In genomic region chr12:9682508-9682907, GRCh38 we compare ENCODE assay signal across 14 cellular contexts. TPM values are rescaled to one million over a fixed set of nuclear protein-coding genes. Genes with fewer than 3 reads are reported as not detected.
DNase-seq lines count a peak whose midpoint lies in the region; ATAC-seq and TF ChIP-seq lines count a peak whose summit lies in the region.
"Not testable (repeated sequence)": the region's sequence is repeated elsewhere in the genome, so short reads cannot be mapped to it uniquely, and the experiment has no call there.
"Had no signal": no experiment of that assay in that cellular context is flagged by ENCODE, and none has a peak within 500 bp of the region (broad histone marks: within the 10 kb centered on the region; RNA-seq: fewer than 3 reads in every experiment).

No MANE protein-coding gene starts in this region.

- peaks cover 96% of the 10 kb centered on the region for H3K36me3 Mint-ChIP-seq in CD4-positive, alpha-beta T cell (ENCODE audit: low read depth)
- H3K36me3 Mint-ChIP-seq in T-cell (peaks cover 81% of the 10 kb centered on the region), endothelial cell (ENCODE audit: low read depth, unreplicated experiment) (peaks cover 40% of the 10 kb centered on the region), natural killer cell (peaks cover 56% of the 10 kb centered on the region)
- H3K36me3 Mint-ChIP-seq in activated CD4-positive, alpha-beta T cell treated with anti-CD3 and anti-CD28 coated beads, Interleukin-2, amount 10 ng/mL, durations not matched to agents 24 days and 14 days (ENCODE audit: low read depth) = peaks cover 86% of the 10 kb centered on the region
- H3K36me3 Mint-ChIP-seq in activated T-cell treated with anti-CD3 and anti-CD28 coated beads, Interleukin-2, amount 50 U/mL, for 72 hours (ENCODE audit: insufficient read depth in 2 of 2) = peaks cover 60 to 83% of the 10 kb centered on the region in 2 donors
- peaks cover 91% of the 10 kb centered on the region for H3K36me3 Mint-ChIP-seq in activated naive CD8-positive, alpha-beta T cell treated with anti-CD3 and anti-CD28 coated beads for 36 hours

- POLR2A ChIA-PET in CD4-positive, alpha-beta T cell (lab: Charles Lee) = interaction anchor here (0.7 to 12.3 kb wide), 11 partner anchors 8 to 75 kb away, joined by 3 to 238 read pairs (median 6); partner anchors contain the start of genes CLEC2D and KLRB1
- POLR2A ChIA-PET in T-cell (lab: Charles Lee) = interaction anchor here (0.6 to 1.1 kb wide), 3 partner anchors 32 to 432 kb away, joined by 3 to 5 read pairs (median 4); no protein-coding TSS in a partner anchor

- H3K27me3 Mint-ChIP-seq in CD4-positive, alpha-beta T cell; T-cell; activated CD4-positive, alpha-beta T cell treated with anti-CD3 and anti-CD28 coated beads, Interleukin-2, amount 10 ng/mL, durations not matched to agents 24 days and 14 days; activated T-cell treated with anti-CD3 and anti-CD28 coated beads, Interleukin-2, amount 50 U/mL, for 72 hours (ENCODE audit: low read depth); activated naive CD8-positive, alpha-beta T cell treated with anti-CD3 and anti-CD28 coated beads for 36 hours; endothelial cell (ENCODE audit: unreplicated experiment); natural killer cell (ENCODE audit: low read depth in 2 of 2): not testable (repeated sequence)

- H3K4me1 Mint-ChIP-seq in CD4-positive, alpha-beta T cell (ENCODE audit: low read depth) = peaks cover 87% of the 10 kb centered on the region
- H3K4me1 Mint-ChIP-seq in T-cell (peaks cover 78 to 88% (median 84%) of the 10 kb centered on the region in 3 donors), endothelial cell (ENCODE audit: unreplicated experiment) (peaks cover 11% of the 10 kb centered on the region), natural killer cell (peaks cover 67 to 77% of the 10 kb centered on the region in 2 donors)
- peaks cover 65% of the 10 kb centered on the region for H3K4me1 Mint-ChIP-seq in activated CD4-positive, alpha-beta T cell treated with anti-CD3 and anti-CD28 coated beads, Interleukin-2, amount 10 ng/mL, durations not matched to agents 24 days and 14 days
- H3K4me1 Mint-ChIP-seq in activated T-cell treated with anti-CD3 and anti-CD28 coated beads, Interleukin-2, amount 50 U/mL, for 72 hours (ENCODE audit: low read depth) = peaks cover 77% of the 10 kb centered on the region
- H3K4me1 Mint-ChIP-seq in activated naive CD8-positive, alpha-beta T cell treated with anti-CD3 and anti-CD28 coated beads for 36 hours = peaks cover 75% of the 10 kb centered on the region

- not testable (repeated sequence) for H3K27me3 ChIP-seq in CD4-positive, alpha-beta T cell (ENCODE audit: control insufficient read depth, insufficient read depth, low read length)

- H3K4me3 Mint-ChIP-seq in CD4-positive, alpha-beta T cell = peak overlapping the region; percentile 22
- H3K4me3 Mint-ChIP-seq in T-cell (peak overlapping the region in 2 of 3 donors; percentile 50 to 59), endothelial cell (ENCODE audit: unreplicated experiment) (peak overlapping the region; percentile 60)
- peak overlapping the region; percentile 48 for H3K4me3 Mint-ChIP-seq in activated CD4-positive, alpha-beta T cell treated with anti-CD3 and anti-CD28 coated beads, Interleukin-2, amount 10 ng/mL, durations not matched to agents 24 days and 14 days
- peak overlapping the region; percentile 70 to 87 for H3K4me3 Mint-ChIP-seq in activated T-cell treated with anti-CD3 and anti-CD28 coated beads, Interleukin-2, amount 50 U/mL, for 72 hours
- H3K4me3 Mint-ChIP-seq in activated naive CD8-positive, alpha-beta T cell treated with anti-CD3 and anti-CD28 coated beads for 36 hours = peak overlapping the region; percentile 71
- not testable (repeated sequence) for H3K4me3 Mint-ChIP-seq in natural killer cell

- peak overlapping the region; percentile 75 for H3K27ac Mint-ChIP-seq in CD4-positive, alpha-beta T cell
- H3K27ac Mint-ChIP-seq in T-cell (peak overlapping the region; percentile 83 to 86), natural killer cell (peak overlapping the region; percentile 85 to 87)
- H3K27ac Mint-ChIP-seq in activated CD4-positive, alpha-beta T cell treated with anti-CD3 and anti-CD28 coated beads, Interleukin-2, amount 10 ng/mL, durations not matched to agents 24 days and 14 days; endothelial cell (ENCODE audit: unreplicated experiment): not testable (repeated sequence)
- H3K27ac Mint-ChIP-seq in activated T-cell treated with anti-CD3 and anti-CD28 coated beads, Interleukin-2, amount 50 U/mL, for 72 hours = peak overlapping the region; percentile 98
- H3K27ac Mint-ChIP-seq in activated naive CD8-positive, alpha-beta T cell treated with anti-CD3 and anti-CD28 coated beads for 36 hours = peak overlapping the region; percentile 83

- not testable (repeated sequence) for H3K27ac ChIP-seq in CD4-positive, alpha-beta T cell (ENCODE audit: low read depth, low read length)

- intact Hi-C loops in CD4-positive, alpha-beta T cell (cut with DNase I, micrococcal nuclease) = loop anchor here in 1 of 2 experiments (5.0 kb wide), 1 partner anchor 35 kb away; no protein-coding TSS in a partner anchor
- intact Hi-C loops in activated CD4-positive, alpha-beta T cell treated with anti-CD3 and anti-CD28 coated beads, Interleukin-2, amount 10 ng/mL, durations not matched to agents 24 days and 14 days (cut with micrococcal nuclease) = loop anchor here (5.0 kb wide), 1 partner anchor 35 kb away; no protein-coding TSS in a partner anchor
- intact Hi-C loops in natural killer cell (cut with micrococcal nuclease) = not testable (repeated sequence)

- not testable (repeated sequence) for DNase-seq in CD4-positive, alpha-beta T cell; T-cell; activated CD4-positive, alpha-beta T cell treated with anti-CD3 and anti-CD28 coated beads, Interleukin-2, amount 10 ng/mL, durations not matched to agents 24 days and 14 days; activated T-cell treated with anti-CD3 and anti-CD28 coated beads, Interleukin-2, amount 50 U/mL, for 72 hours; activated naive CD8-positive, alpha-beta T cell treated with anti-CD3 and anti-CD28 coated beads for 36 hours; endothelial cell (ENCODE audit: low spot score); natural killer cell

- TF ChIP-seq CTCF in CD4-positive, alpha-beta T cell (IDR thresholded peaks at IDR 0.05); endothelial cell (IDR thresholded peaks at IDR 0.05; ENCODE audit: unreplicated experiment); natural killer cell (IDR thresholded peaks at IDR 0.05): not testable (repeated sequence)

- ATAC-seq in CD4-positive, alpha-beta T cell (ENCODE audit: poor library complexity); T-cell (replicated peaks in 1 of 4); activated T-cell treated with anti-CD3 and anti-CD28 coated beads, Interleukin-2, amount 50 U/mL, for 72 hours (replicated peaks in 1 of 2); natural killer cell: not testable (repeated sequence)

- not testable (repeated sequence) for H3K9me3 Mint-ChIP-seq in CD4-positive, alpha-beta T cell; endothelial cell (ENCODE audit: unreplicated experiment)
- H3K9me3 Mint-ChIP-seq in T-cell = peaks cover 9 to 30% (median 12%) of the 10 kb centered on the region in 3 donors
- peaks cover 24% of the 10 kb centered on the region for H3K9me3 Mint-ChIP-seq in activated CD4-positive, alpha-beta T cell treated with anti-CD3 and anti-CD28 coated beads, Interleukin-2, amount 10 ng/mL, durations not matched to agents 24 days and 14 days
- peaks cover 20 to 23% of the 10 kb centered on the region in 2 donors for H3K9me3 Mint-ChIP-seq in activated T-cell treated with anti-CD3 and anti-CD28 coated beads, Interleukin-2, amount 50 U/mL, for 72 hours
- H3K9me3 Mint-ChIP-seq in activated naive CD8-positive, alpha-beta T cell treated with anti-CD3 and anti-CD28 coated beads for 36 hours = peaks cover 41% of the 10 kb centered on the region
- peaks cover 2 to 12% of the 10 kb centered on the region in 2 donors for H3K9me3 Mint-ChIP-seq in natural killer cell

- CTCF ChIA-PET in CD4-positive, alpha-beta T cell (lab: Charles Lee) = interaction anchor here (1.0 to 1.5 kb wide), 4 partner anchors 8 to 35 kb away, joined by 3 to 7 read pairs (median 4); no protein-coding TSS in a partner anchor
- CTCF ChIA-PET in T-cell (lab: Charles Lee) = interaction anchor here (0.6 to 1.5 kb wide), 6 partner anchors 25 to 230 kb away, joined by 3 to 4 read pairs (median 3); no protein-coding TSS in a partner anchor

- H3K9me3 ChIP-seq in CD4-positive, alpha-beta T cell (ENCODE audit: control insufficient read depth, low read length) = peaks cover 19% of the 10 kb centered on the region

RNA-seq across cellular contexts. Expression of gene CLEC2D, which starts 13.0 kb away (rescaled TPM):
- total RNA-seq in CD4-positive, alpha-beta T cell = 100 to 1,000 TPM; 121 to 122 TPM
- 100 to 1,000 TPM; 217 to 338 (median 311) TPM for total RNA-seq in T-cell
- total RNA-seq in activated CD4-positive, alpha-beta T cell treated with anti-CD3 and anti-CD28 coated beads, Interleukin-2, amount 10 ng/mL, durations not matched to agents 24 days and 14 days = 386 and 391 TPM in 2 replicates
- 100 to 1,000 TPM; 269 to 293 TPM for total RNA-seq in activated T-cell treated with anti-CD3 and anti-CD28 coated beads, Interleukin-2, amount 50 U/mL, for 72 hours
- 100 to 1,000 TPM; 270 to 290 TPM for total RNA-seq in activated naive CD8-positive, alpha-beta T cell treated with anti-CD3 and anti-CD28 coated beads for 36 hours
- 18.9 TPM for total RNA-seq in endothelial cell (ENCODE audit: unreplicated experiment)
- 100 to 1,000 TPM; 140 to 219 (median 209) TPM for total RNA-seq in natural killer cell

RNA-seq across cellular contexts. Expression of gene CLECL1, which starts 50.4 kb away (rescaled TPM):
- 1 to 10 TPM in 1 of 2 experiments, under 1 TPM in 1; 0.44 to 1.7 TPM for total RNA-seq in CD4-positive, alpha-beta T cell
- total RNA-seq in T-cell (1 to 10 TPM; 1.1 to 4.4 (median 2.9) TPM), endothelial cell (ENCODE audit: unreplicated experiment) (not detected), natural killer cell (1 to 10 TPM in 1 of 3 donors, under 1 TPM in 2; 0.64 to 1.5 (median 0.72) TPM)
- 5.3 and 9.1 TPM in 2 replicates for total RNA-seq in activated CD4-positive, alpha-beta T cell treated with anti-CD3 and anti-CD28 coated beads, Interleukin-2, amount 10 ng/mL, durations not matched to agents 24 days and 14 days
- total RNA-seq in activated T-cell treated with anti-CD3 and anti-CD28 coated beads, Interleukin-2, amount 50 U/mL, for 72 hours = 10 to 100 TPM; 11.5 to 13.8 TPM
- 1 to 10 TPM; 6.4 to 7.0 TPM for total RNA-seq in activated naive CD8-positive, alpha-beta T cell treated with anti-CD3 and anti-CD28 coated beads for 36 hours
- total RNA-seq: Caco-2, GM23248, H7, HT-29, NCI-H460, PC-9, RPMI7951 had no signal
